In the genomic region with DNA sequence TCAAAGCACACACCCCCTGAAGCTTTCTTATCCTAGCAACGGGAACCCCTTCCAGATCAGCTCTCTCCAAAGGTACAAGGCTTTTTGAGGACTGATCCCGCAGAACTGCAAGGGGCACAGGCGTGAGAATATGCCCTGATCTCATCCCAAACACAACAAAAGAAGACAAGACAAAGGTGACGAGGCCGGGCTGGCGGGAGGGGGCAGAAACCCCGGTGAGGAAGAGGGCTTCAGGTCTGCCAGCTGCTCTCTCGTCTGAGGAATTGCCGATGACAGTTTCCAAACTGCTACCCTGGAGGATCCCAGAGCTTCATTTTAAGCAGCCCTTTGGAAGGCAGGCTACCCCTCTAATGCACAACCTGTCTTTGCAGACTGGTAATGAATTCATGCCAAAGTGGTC, we compare ENCODE assay signal across 9 cellular contexts. TPM values are rescaled to one million over a fixed set of nuclear protein-coding genes. Genes with fewer than 3 reads are reported as not detected.
A peak's percentile ranks its signal among the peaks of the same experiment; 100 is the strongest.
DNase-seq lines count a peak whose midpoint lies in the region; ATAC-seq and TF ChIP-seq lines count a peak whose summit lies in the region.
"Had no signal": no experiment of that assay in that cellular context is flagged by ENCODE, and none has a peak within 500 bp of the region (broad histone marks: within the 10 kb centered on the region; RNA-seq: fewer than 3 reads in every experiment).

No MANE protein-coding gene starts in this region.

- DNase-seq in CD14-positive monocyte (ENCODE audit: low spot score) (no peak), colonic mucosa (no peak), nephron progenitor cell (no peak), MV-4-11 (lab: John Stamatoyannopoulos, UW) (no peak), MG63 (no peak)
- DNase-seq: SW 1271 had no signal

- peak overlapping the region; percentile 85 to 99 for H3K4me3 Mint-ChIP-seq in CD14-positive monocyte
- peak overlapping the region; percentile 100 for H3K4me3 Mint-ChIP-seq in nephron progenitor cell

- H3K36me3 Mint-ChIP-seq in CD14-positive monocyte (peaks cover 12 to 35% of the 10 kb centered on the region in 2 donors), nephron progenitor cell (ENCODE audit: low read depth) (peaks cover 10% of the 10 kb centered on the region)

- intact Hi-C loops in CD14-positive monocyte (cut with micrococcal nuclease): no loop called here
- intact Hi-C loops in colonic mucosa (cut with DNase I): no loop called here

- H3K4me3 ChIP-seq in colonic mucosa (peak overlapping the region; percentile 48), MG63 (no peak overlapping the region)

- peak overlapping the region; percentile 100 for H3K27ac ChIP-seq in KOPT-K1 (ENCODE audit: low read depth, low read length, poor library complexity, severe bottlenecking)
- peak overlapping the region; percentile 3 for H3K27ac ChIP-seq in colonic mucosa

- H3K4me1 Mint-ChIP-seq in CD14-positive monocyte (peaks cover 38% of the 10 kb centered on the region), nephron progenitor cell (peaks cover 47% of the 10 kb centered on the region)

- H3K27me3 ChIP-seq in colonic mucosa (no peaks in the 10 kb centered on the region), MG63 (no peaks in the 10 kb centered on the region)

- H3K36me3 ChIP-seq in KOPT-K1 (ENCODE audit: insufficient read depth, low read length) (peaks cover 55% of the 10 kb centered on the region), colonic mucosa (no peaks in the 10 kb centered on the region), MG63 (peaks cover 3% of the 10 kb centered on the region; the same call in 1 of the 2 replicates)

- H3K9me3 Mint-ChIP-seq in CD14-positive monocyte (peaks cover 0 to 20% (median 8%) of the 10 kb centered on the region in 7 donors), nephron progenitor cell (no peaks in the 10 kb centered on the region)

- H3K27me3 Mint-ChIP-seq in CD14-positive monocyte (ENCODE audit: low read depth in 3 of 3): peaks cover 0 to 41% (median 0%) of the 10 kb centered on the region in 3 donors
- H3K27me3 Mint-ChIP-seq in nephron progenitor cell (ENCODE audit: low read depth, poor library complexity): peaks cover 3% of the 10 kb centered on the region

- peak overlapping the region in 1 of 2 donors; percentile 77 for H3K9ac ChIP-seq in colonic mucosa (ENCODE audit: low read depth in 2 of 2, low read length in 2 of 2)

- H3K9me3 ChIP-seq in KOPT-K1 (ENCODE audit: insufficient read depth, low read length, poor library complexity, severe bottlenecking): no peaks in the 10 kb centered on the region
- H3K9me3 ChIP-seq in colonic mucosa: no peaks in the 10 kb centered on the region
- no peaks in the 10 kb centered on the region for H3K9me3 ChIP-seq in MG63

- H3K27ac Mint-ChIP-seq in CD14-positive monocyte: peak overlapping the region; percentile 77 to 96 (median 90)
- peak overlapping the region; percentile 88 for H3K27ac Mint-ChIP-seq in nephron progenitor cell

- no peak for TF ChIP-seq CTCF in CD14-positive monocyte (IDR thresholded peaks at IDR 0.05)
- TF ChIP-seq CTCF in colonic mucosa (IDR thresholded peaks at IDR 0.05): no peak
- TF ChIP-seq CTCF in nephron progenitor cell (IDR thresholded peaks at IDR 0.05): no peak

- H3K4me1 ChIP-seq in colonic mucosa: peaks cover 4% of the 10 kb centered on the region

- ATAC-seq in HG03469 (IDR thresholded peaks at IDR 0.05; ENCODE audit: unreplicated experiment): no peak
- no peak for ATAC-seq in activated CD4-positive, CD25-positive, alpha-beta regulatory T cell treated with anti-CD3 and anti-CD28 coated beads, Interleukin-2, amount 50 U/mL, for 24 hours

RNA-seq across cellular contexts. Expression of gene HCFC1, which starts 3.4 kb away (rescaled TPM):
- polyA plus RNA-seq in CD14-positive monocyte: 1 to 10 TPM; 1.9 to 3.8 TPM
- 10 to 100 TPM; 36.6 to 80.5 TPM for total RNA-seq in colonic mucosa
- total RNA-seq in MG63 (2014; rRNA removed; shearing (Covaris generic); ENCODE audit: low replicate concordance): 7.8 and 12.8 TPM in 2 replicates

RNA-seq across cellular contexts. Expression of gene TMEM187, which starts 4.3 kb away (rescaled TPM):
- 1 to 10 TPM; 2.8 to 4.9 TPM for polyA plus RNA-seq in CD14-positive monocyte
- 10 to 100 TPM in 1 of 2 donors, 1 to 10 TPM in 1; 8.7 to 19.2 TPM for total RNA-seq in colonic mucosa
- 1.0 and 4.6 TPM in 2 replicates for total RNA-seq in MG63 (2014; rRNA removed; shearing (Covaris generic); ENCODE audit: low replicate concordance)

RNA-seq across cellular contexts. Expression of gene RENBP, which starts 23.8 kb away (rescaled TPM):
- 1 to 10 TPM; 2.7 to 3.8 TPM for polyA plus RNA-seq in CD14-positive monocyte
- 1 to 10 TPM; 3.3 to 5.0 TPM for total RNA-seq in colonic mucosa
- total RNA-seq in MG63 (2014; rRNA removed; shearing (Covaris generic); ENCODE audit: low replicate concordance): not detected in 2 replicates

RNA-seq across cellular contexts. Expression of gene NAA10, which starts 33.4 kb away (rescaled TPM):
- polyA plus RNA-seq in CD14-positive monocyte: 10 to 100 TPM; 46.7 to 47.9 TPM
- 100 to 1,000 TPM in 1 of 2 donors, 10 to 100 TPM in 1; 55.9 to 115 TPM for total RNA-seq in colonic mucosa
- 205 and 325 TPM in 2 replicates for total RNA-seq in MG63 (2014; rRNA removed; shearing (Covaris generic); ENCODE audit: low replicate concordance)

RNA-seq across cellular contexts. Expression of gene ARHGAP4, which starts 42.2 kb away (rescaled TPM):
- 10 to 100 TPM; 51.5 to 64.4 TPM for polyA plus RNA-seq in CD14-positive monocyte
- 10 to 100 TPM; 19.9 to 30.0 TPM for total RNA-seq in colonic mucosa
- 0.07 and 2.4 TPM in 2 replicates for total RNA-seq in MG63 (2014; rRNA removed; shearing (Covaris generic); ENCODE audit: low replicate concordance)
